In genomic region chr3:65556934-65557577, GRCh38 we compare ENCODE assay signal across 29 cellular contexts.
"Had no signal": no experiment of that assay in that cellular context is flagged by ENCODE, and none has a peak within 500 bp of the region (broad histone marks: within the 10 kb centered on the region; RNA-seq: fewer than 3 reads in every experiment).

No MANE protein-coding gene starts in this region.

- H3K27me3 Mint-ChIP-seq: naive thymus-derived CD8-positive, alpha-beta T cell; progenitor cell of endocrine pancreas; stimulated activated naive B cell treated with anti-CD40 and anti-IgM and Interleukin-4, amounts not matched to agents 10 μg/mL and 1 μg/mL and 100 μg/mL, for 72 hours had no signal

- H3K36me3 Mint-ChIP-seq: immature natural killer cell; naive thymus-derived CD8-positive, alpha-beta T cell; stimulated activated naive B cell treated with anti-CD40 and anti-IgM and Interleukin-4, amounts not matched to agents 10 μg/mL and 1 μg/mL and 100 μg/mL, for 72 hours had no signal

- H3K27me3 ChIP-seq: neural progenitor cell, neutrophil, right atrium auricular region, stomach, testis, thyroid gland, transverse colon, upper lobe of right lung had no signal

- H3K9me3 ChIP-seq: lower lobe of right lung, neutrophil, right atrium auricular region, stomach, testis, thyroid gland, transverse colon, upper lobe of right lung had no signal

- H3K9me3 Mint-ChIP-seq: nephron, neural progenitor cell had no signal

- H3K27ac Mint-ChIP-seq: immature natural killer cell; naive thymus-derived CD8-positive, alpha-beta T cell; nephron; neural progenitor cell; progenitor cell of endocrine pancreas; stimulated activated naive B cell treated with anti-CD40 and anti-IgM and Interleukin-4, amounts not matched to agents 10 μg/mL and 1 μg/mL and 100 μg/mL, for 72 hours had no signal

- FAIRE-seq: islet of Langerhans, kidney, urothelium cell line had no signal

- H3K4me3 Mint-ChIP-seq: immature natural killer cell; naive thymus-derived CD8-positive, alpha-beta T cell; nephron; neural progenitor cell; stimulated activated naive B cell treated with anti-CD40 and anti-IgM and Interleukin-4, amounts not matched to agents 10 μg/mL and 1 μg/mL and 100 μg/mL, for 72 hours had no signal

- ATAC-seq: lower lobe of right lung; naive thymus-derived CD8-positive, alpha-beta T cell; sciatic nerve; stimulated activated naive B cell treated with anti-CD40 and anti-IgM and Interleukin-4, amounts not matched to agents 10 μg/mL and 1 μg/mL and 100 μg/mL, for 72 hours; stimulated activated naive CD8-positive, alpha-beta T cell treated with anti-CD3 and anti-CD28 coated beads, Interleukin-15, Interleukin-2, amounts not matched to agents 100 U/mL and 50 U/mL, for 24 hours; upper lobe of right lung had no signal

- H3K4me2 ChIP-seq: neural progenitor cell had no signal

- H3K9ac ChIP-seq: neural progenitor cell had no signal

- H3K36me3 ChIP-seq: lower lobe of right lung, neural progenitor cell, neutrophil, right atrium auricular region, stomach, thyroid gland, transverse colon, upper lobe of right lung had no signal

- H2AFZ ChIP-seq: neural progenitor cell had no signal

- H3K4me3 ChIP-seq: lower lobe of right lung, neural progenitor cell, right atrium auricular region, skin epidermis, stomach, testis, thyroid gland, transverse colon, upper lobe of right lung had no signal

- H3K4me1 ChIP-seq: lower lobe of right lung, testis, thyroid gland, upper lobe of right lung had no signal

- DNase-seq: head of caudate nucleus; hypothalamus; immature natural killer cell; kidney; lower lobe of right lung; mammary epithelial cell; mesenchymal stem cell; naive thymus-derived CD8-positive, alpha-beta T cell; occipital lobe; stimulated activated CD4-positive, alpha-beta T cell treated with anti-CD3 and anti-CD28 coated beads, Interleukin-12 subunit alpha, Interleukin-12 subunit beta, amount 100 ng/mL, for 4 hours; stimulated activated CD4-positive, alpha-beta T cell treated with anti-CD3 and anti-CD28 coated beads, Interleukin-15, amount 100 ng/mL, for 24 hours; stimulated activated CD4-positive, alpha-beta T cell treated with anti-CD3 and anti-CD28 coated beads, Interleukin-2, amount 100 ng/mL, for 24 hours; stimulated activated CD4-positive, alpha-beta T cell treated with anti-CD3 and anti-CD28 coated beads, Interleukin-4, amount 100 ng/mL, for 1 hour; stimulated activated naive B cell treated with anti-CD40 and anti-IgM and Interleukin-4, amounts not matched to agents 10 μg/mL and 1 μg/mL and 100 μg/mL, for 72 hours; stimulated activated naive CD8-positive, alpha-beta T cell treated with anti-CD3 and anti-CD28 coated beads, Interleukin-15, Interleukin-2, amounts not matched to agents 100 U/mL and 50 U/mL, for 24 hours; stomach; testis; thyroid gland; transverse colon; upper lobe of right lung had no signal

- H3K4me1 Mint-ChIP-seq: immature natural killer cell; naive thymus-derived CD8-positive, alpha-beta T cell; stimulated activated naive B cell treated with anti-CD40 and anti-IgM and Interleukin-4, amounts not matched to agents 10 μg/mL and 1 μg/mL and 100 μg/mL, for 72 hours had no signal

- H3K27ac ChIP-seq: lower lobe of right lung, neural progenitor cell, neutrophil, right atrium auricular region, skin epidermis, stomach, testis, thyroid gland, transverse colon, upper lobe of right lung had no signal
